Comparison of ENCODE assay signal across 8 cellular contexts in genomic region chr2:84741182-84741822, GRCh38.
A peak's percentile ranks its signal among the peaks of the same experiment; 100 is the strongest.
DNase-seq lines count a peak whose midpoint lies in the region; ATAC-seq lines count a peak whose summit lies in the region.

No MANE protein-coding gene starts in this region.

- peak; percentile 99 for ATAC-seq in HG02759 (IDR thresholded peaks at IDR 0.05; ENCODE audit: unreplicated experiment)

- H3K4me1 ChIP-seq in NT2/D1 (ENCODE audit: insufficient read depth, insufficient read length), result peaks cover 4% of the 10 kb centered on the region

- no peaks in the 10 kb centered on the region for H3K27me3 ChIP-seq in NT2/D1 (ENCODE audit: insufficient read depth, insufficient read length)

- H3K9ac ChIP-seq in NT2/D1 (ENCODE audit: insufficient read length, low read depth), result no peak overlapping the region

- DNase-seq in activated CD4-positive, CD25-positive, alpha-beta regulatory T cell (lab: John Stamatoyannopoulos, UW), result peak in 3 of 4 experiments; percentile 1 to 14 (median 11)
- DNase-seq in activated CD4-positive, CD25-positive, alpha-beta regulatory T cell treated with anti-CD3 and anti-CD28 coated beads, Interleukin-2, amount 50 U/mL, for 72 hours, result no peak
- DNase-seq in NT2/D1 (ENCODE audit: low read depth, low spot score) (peak; percentile 16), iPS-NIHi11 (ENCODE audit: low spot score) (peak; percentile 58), NCI-H1048 (lab: John Stamatoyannopoulos, UW) (no peak)
- DNase-seq in activated T-cell treated with anti-CD3 and anti-CD28 coated beads, Interleukin-2, amount 50 U/mL, for 48 hours, result peak; percentile 48 to 66
- DNase-seq in stimulated activated CD8-positive, alpha-beta memory T cell treated with anti-CD3 and anti-CD28 coated beads, Interleukin-7, amount 100 ng/mL, for 24 hours (ENCODE audit: low read depth), result peak; percentile 8

- H3K4me3 ChIP-seq in NT2/D1 (ENCODE audit: insufficient read length, low read depth), result no peak overlapping the region

- no peaks in the 10 kb centered on the region for H3K9me3 ChIP-seq in NT2/D1 (ENCODE audit: insufficient read depth, low read length)

- H3K36me3 ChIP-seq in NT2/D1 (ENCODE audit: insufficient read depth, insufficient read length, low read length), result no peaks in the 10 kb centered on the region

Comparison
In these comparisons a context has a peak if more than half of its experiments do, and no peak if none do; other contexts are left out.
1. DNase-seq: peak in activated CD4-positive, CD25-positive, alpha-beta regulatory T cell (3 of 4), NT2/D1 (single experiment), activated T-cell treated with anti-CD3 and anti-CD28 coated beads, Interleukin-2, amount 50 U/mL, for 48 hours (2 of 2), iPS-NIHi11 (single experiment) and stimulated activated CD8-positive, alpha-beta memory T cell treated with anti-CD3 and anti-CD28 coated beads, Interleukin-7, amount 100 ng/mL, for 24 hours (single experiment); none in activated CD4-positive, CD25-positive, alpha-beta regulatory T cell treated with anti-CD3 and anti-CD28 coated beads, Interleukin-2, amount 50 U/mL, for 72 hours (single experiment) and NCI-H1048 (single experiment).